Comparison of ENCODE assay signal across 20 cellular contexts in genomic region chr2:20536619-20537422, GRCh38.
DNase-seq lines count a peak whose midpoint lies in the region; ATAC-seq, FAIRE-seq and TF ChIP-seq lines count a peak whose summit lies in the region.
"Had no signal": no experiment of that assay in that cellular context is flagged by ENCODE, and none has a peak within 500 bp of the region (broad histone marks: within the 10 kb centered on the region; RNA-seq: fewer than 3 reads in every experiment).

No MANE protein-coding gene starts in this region.

- intact Hi-C loops in sciatic nerve (cut with DNase I), result no loop called here

- H3K14ac ChIP-seq in H9 (ENCODE audit: insufficient read depth, low read length), result no peak overlapping the region; the same call in 1 of the 2 replicates
- no peak overlapping the region for H3K14ac ChIP-seq in H1 (ENCODE audit: insufficient read length)

- no peak overlapping the region for H3K4me3 Mint-ChIP-seq in H9
- H3K4me3 Mint-ChIP-seq: stimulated activated naive CD8-positive, alpha-beta T cell treated with anti-CD3 and anti-CD28 coated beads, Interleukin-15, Interleukin-2, amounts not matched to agents 100 ng/mL and 50 ng/mL, for 24 hours; T-helper 2 cell treated with Interferon-gamma antibody and Interleukin-4, amounts not matched to agents 5 μg/mL and 100 μg/mL, for 36 hours had no signal

- H2BK5ac ChIP-seq in H9 (ENCODE audit: insufficient read length, low read length) (no peak overlapping the region), H1 (ENCODE audit: low read depth, low read length) (no peak overlapping the region)

- H4K5ac ChIP-seq in H9 (ENCODE audit: insufficient read length, low read depth, low read length) (no peak overlapping the region), H1 (ENCODE audit: insufficient read length, low read depth, low read length) (no peak overlapping the region)

- peaks cover 52 to 57% of the 10 kb centered on the region in 2 experiments for H3K4me1 Mint-ChIP-seq in H9

- H4K8ac ChIP-seq in H9 (replicated peaks; ENCODE audit: insufficient read length, low read depth, low read length) (no peak overlapping the region), H1 (ENCODE audit: extremely low read depth, insufficient read depth, low read length) (no peak overlapping the region)

- no peak overlapping the region for H3K4me3 ChIP-seq in H1 (ENCODE audit: extremely low read depth in 1 of 4, insufficient read depth in 2 of 4, low read depth in 3 of 4, low read length in 4 of 4)

- no peak for TF ChIP-seq RAD21 in H1 (IDR thresholded peaks at IDR 0.05 in 1 of 2, conservative IDR thresholded peaks at IDR 0.05 in 1 of 2; ENCODE audit: low read depth in 2 of 2, low read length in 2 of 2)

- no peak overlapping the region for H2BK20ac ChIP-seq in H9 (ENCODE audit: low read depth, low read length, poor library complexity, severe bottlenecking)
- H2BK20ac ChIP-seq in H1 (ENCODE audit: low read length), result no peak overlapping the region

- no peak overlapping the region for H3K4me2 ChIP-seq in H9 (ENCODE audit: insufficient read depth, insufficient read length, low read length)
- peak overlapping the region in 1 of 2 experiments; percentile 48; a peak in 2 of 4 replicates for H3K4me2 ChIP-seq in H1 (ENCODE audit: insufficient read depth in 1 of 2, low read depth in 2 of 2, low read length in 2 of 2)

- no peak for TF ChIP-seq EP300 in H1 (IDR thresholded peaks at IDR 0.05; ENCODE audit: borderline replicate concordance in 1 of 2, low read depth in 2 of 2, low read length in 2 of 2)

- H2BK15ac ChIP-seq in H9 (ENCODE audit: low read depth, low read length) (no peak overlapping the region), H1 (ENCODE audit: low read length) (no peak overlapping the region)

- H3K79me1 ChIP-seq in H9 (ENCODE audit: insufficient read depth, low read depth, low read length, poor library complexity, severe bottlenecking) (no peaks in the 10 kb centered on the region), H1 (ENCODE audit: low read depth, low read length) (no peaks in the 10 kb centered on the region)

- peaks cover 20% of the 10 kb centered on the region for H3K27me3 Mint-ChIP-seq in H9 (ENCODE audit: low read depth)
- H3K27me3 Mint-ChIP-seq: stimulated activated naive CD8-positive, alpha-beta T cell treated with anti-CD3 and anti-CD28 coated beads, Interleukin-15, Interleukin-2, amounts not matched to agents 100 ng/mL and 50 ng/mL, for 24 hours had no signal

- WGBS in H9 (ENCODE audit: extremely low coverage, insufficient read length, low lambda C conversion rate), result no CpG with 5 or more reads among the region's 15 CpGs
- WGBS in H1 (ENCODE audit: extremely low coverage in 1 of 2, insufficient coverage in 1 of 2, insufficient read length in 1 of 2, insufficient replicate concordance in 2 of 2, low coverage in 1 of 2, low lambda C conversion rate in 2 of 2, missing lambda C conversion rate in 1 of 2), 2 experiments, result 73% methylated on average over 15 of the region's 15 CpGs; no CpG with 5 or more reads in 1 of the 2 experiments

- no peak overlapping the region for H2AFZ ChIP-seq in H9 (ENCODE audit: low read length)
- H2AFZ ChIP-seq in H1 (ENCODE audit: low read length), result peak overlapping the region; percentile 7; the same call in 1 of the 2 replicates

- H3K23ac ChIP-seq in H9 (ENCODE audit: insufficient read length, low read depth, low read length) (no peak overlapping the region), H1 (ENCODE audit: insufficient read length) (no peak overlapping the region)

- H3K36me3 ChIP-seq in H1 (ENCODE audit: control insufficient read depth in 2 of 4, insufficient read depth in 4 of 4, low read length in 3 of 4), result no peaks in the 10 kb centered on the region
- H3K36me3 ChIP-seq: neutrophil had no signal

- H2BK120ac ChIP-seq in H9 (ENCODE audit: low read depth, low read length, poor library complexity, severe bottlenecking), result no peak overlapping the region
- H2BK120ac ChIP-seq in H1 (replicated peaks; ENCODE audit: low read depth, low read length), result no peak overlapping the region

- H2BK12ac ChIP-seq in H9 (ENCODE audit: insufficient read length, low read depth, low read length), result no peak overlapping the region
- peak overlapping the region; percentile 56; the same call in 1 of the 2 replicates for H2BK12ac ChIP-seq in H1 (ENCODE audit: low read depth, low read length)

- H3K18ac ChIP-seq in H9 (ENCODE audit: insufficient read length, low read depth, low read length) (no peak overlapping the region), H1 (ENCODE audit: extremely low read depth, low read length) (no peak overlapping the region; the same call in 1 of the 2 replicates)

- no peak for TF ChIP-seq POLR2A in H1 (IDR thresholded peaks at IDR 0.05; ENCODE audit: control extremely low read depth in 1 of 2, low read depth in 2 of 2, low read length in 2 of 2)

- H3K27ac ChIP-seq in H9 (ENCODE audit: insufficient read length, low read depth, low read length) (no peak overlapping the region), H1 (ENCODE audit: low read depth, low read length) (no peak overlapping the region)
- H3K27ac ChIP-seq: neutrophil had no signal

- H4K20me1 ChIP-seq in H9 (ENCODE audit: control insufficient read depth, insufficient read depth, insufficient read length) (no peaks in the 10 kb centered on the region), H1 (replicated peaks in 1 of 2; ENCODE audit: control insufficient read depth in 1 of 2, insufficient read depth in 2 of 2, low read length in 2 of 2) (no peaks in the 10 kb centered on the region)

- CTCF ChIA-PET in H1 (lab: Charles Lee; ENCODE audit: partially characterized antibody), result interaction anchor here (0.7 to 4.3 kb wide), 9 partner anchors 11 to 117 kb away, joined by 3 to 17 read pairs (median 5); partner anchors contain the start of gene RHOB

- no peak overlapping the region for H3K9ac ChIP-seq in H9 (ENCODE audit: extremely low read depth, insufficient read length, low read length)
- no peak overlapping the region; a peak in 1 of 7 replicates for H3K9ac ChIP-seq in H1 (replicated peaks in 1 of 4; ENCODE audit: extremely low read depth in 1 of 4, low read depth in 3 of 4, low read length in 3 of 4)

- H3K23me2 ChIP-seq in H9 (ENCODE audit: insufficient read length, low read depth, low read length, poor library complexity, severe bottlenecking) (no peaks in the 10 kb centered on the region), H1 (ENCODE audit: low read depth, low read length) (no peaks in the 10 kb centered on the region)

- no peaks in the 10 kb centered on the region for H3K36me3 Mint-ChIP-seq in H9 (ENCODE audit: insufficient read depth in 1 of 3, low read depth in 3 of 3)

- H4K91ac ChIP-seq in H9 (ENCODE audit: insufficient read length, low read depth, low read length) (no peak overlapping the region), H1 (replicated peaks; ENCODE audit: insufficient read length, low read length) (no peak overlapping the region)

- POLR2A ChIA-PET in H1 (lab: Charles Lee; ENCODE audit: partially characterized antibody), result interaction anchor here (0.9 to 4.0 kb wide), 3 partner anchors 48 to 89 kb away, joined by 3 to 19 read pairs (median 4); partner anchors contain the start of gene RHOB

- ATAC-seq in sciatic nerve (no peak), GM18861 (IDR thresholded peaks at IDR 0.05; ENCODE audit: unreplicated experiment) (no peak), GM19035 (IDR thresholded peaks at IDR 0.05; ENCODE audit: unreplicated experiment) (no peak)

- no peak for FAIRE-seq in H1 (lab: Jason Lieb, UNC)
- FAIRE-seq: small intestine had no signal

- no peak overlapping the region for H3T11ph ChIP-seq in H9 (ENCODE audit: low read length)

- DNase-seq in H9 (peak; percentile 44), H1 (ENCODE audit: low read depth in 1 of 2, low spot score in 2 of 2) (no peak), middle frontal gyrus (ENCODE audit: extremely low spot score, low spot score) (peak; percentile 14), superior temporal gyrus (ENCODE audit: extremely low spot score) (peak; percentile 47), sciatic nerve (ENCODE audit: low spot score) (no peak), NCI-H510A (lab: John Stamatoyannopoulos, UW) (no peak)
- DNase-seq: activated CD4-positive, CD25-positive, alpha-beta regulatory T cell treated with anti-CD3 and anti-CD28 coated beads, Interleukin-2, amount 50 U/mL, for 72 hours; activated naive CD4-positive, alpha-beta T cell treated with anti-CD3 and anti-CD28 coated beads, Interleukin-2, amount 50 U/mL, for 16 hours; AML-193; DMS 273 treated with DMSO at 0.1 percent for 48 hours; effector CD8-positive, alpha-beta T cell; mammary epithelial cell; NCI-H1694; NCI-H510A treated with DMSO at 0.1 percent for 48 hours; small intestine had no signal

- H2AK5ac ChIP-seq in H9 (ENCODE audit: insufficient read length, low read length) (no peak overlapping the region), H1 (ENCODE audit: low read depth, low read length) (no peak overlapping the region)

- TF ChIP-seq CTCF in H9 (conservative IDR thresholded peaks at IDR 0.05) (no peak), H1 (IDR thresholded peaks at IDR 0.05; ENCODE audit: control extremely low read depth in 1 of 3, insufficient read depth in 1 of 3, low read depth in 1 of 3, low read length in 3 of 3) (no peak)

- H3K79me2 ChIP-seq in H9 (ENCODE audit: insufficient read depth, low read length) (no peaks in the 10 kb centered on the region), H1 (ENCODE audit: control insufficient read depth in 1 of 2, insufficient read depth in 2 of 2, low read length in 2 of 2) (no peaks in the 10 kb centered on the region)

- no peaks in the 10 kb centered on the region for H3K9me3 ChIP-seq in H9 (ENCODE audit: control insufficient read depth, low read depth, low read length)
- H3K9me3 ChIP-seq in H1 (ENCODE audit: insufficient read depth in 2 of 2, low read depth in 1 of 2, low read length in 1 of 2), result no peaks in the 10 kb centered on the region
- H3K9me3 ChIP-seq: neutrophil had no signal

- H3K27ac Mint-ChIP-seq in H9, result peak overlapping the region in 2 of 3 experiments; percentile 44 to 61; a peak in 3 of 7 replicates
- H3K27ac Mint-ChIP-seq: stimulated activated naive CD8-positive, alpha-beta T cell treated with anti-CD3 and anti-CD28 coated beads, Interleukin-15, Interleukin-2, amounts not matched to agents 100 ng/mL and 50 ng/mL, for 24 hours; T-helper 2 cell treated with Interferon-gamma antibody and Interleukin-4, amounts not matched to agents 5 μg/mL and 100 μg/mL, for 36 hours had no signal

- H3K27me3 ChIP-seq in H9 (ENCODE audit: insufficient read depth, low read length) (no peaks in the 10 kb centered on the region), H1 (replicated peaks in 1 of 4; ENCODE audit: control insufficient read depth in 3 of 4, extremely low read depth in 1 of 4, insufficient read depth in 3 of 4, low read length in 3 of 4) (peaks cover 0 to 2% (median 0%) of the 10 kb centered on the region in 4 experiments; a peak in 2 of 7 replicates)
- H3K27me3 ChIP-seq: neutrophil had no signal

- H3K56ac ChIP-seq in H9 (ENCODE audit: insufficient read length, low read depth, low read length) (no peak overlapping the region), H1 (replicated peaks; ENCODE audit: insufficient read length, low read depth, low read length) (no peak overlapping the region)

- no peaks in the 10 kb centered on the region for H3K9me3 Mint-ChIP-seq in H9
- H3K9me3 Mint-ChIP-seq: stimulated activated naive CD8-positive, alpha-beta T cell treated with anti-CD3 and anti-CD28 coated beads, Interleukin-15, Interleukin-2, amounts not matched to agents 100 ng/mL and 50 ng/mL, for 24 hours; T-helper 2 cell treated with Interferon-gamma antibody and Interleukin-4, amounts not matched to agents 5 μg/mL and 100 μg/mL, for 36 hours had no signal

- no peak overlapping the region for H3K4ac ChIP-seq in H9 (ENCODE audit: low read depth, low read length)
- peak overlapping the region; percentile 33 for H3K4ac ChIP-seq in H1 (replicated peaks; ENCODE audit: insufficient read length, low read depth, low read length)

- H3K4me1 ChIP-seq in H9 (ENCODE audit: insufficient read depth, low read length) (peaks cover 13% of the 10 kb centered on the region; the same call in 1 of the 2 replicates), H1 (replicated peaks in 1 of 4; ENCODE audit: control insufficient read depth in 3 of 4, insufficient read depth in 4 of 4, low read length in 3 of 4) (peaks cover 9 to 26% (median 18%) of the 10 kb centered on the region in 4 experiments)

Comparison
In these comparisons a context has a peak if more than half of its experiments do, and no peak if none do; other contexts are left out.
1. DNase-seq: peak in H9 (single experiment), middle frontal gyrus (single experiment) and superior temporal gyrus (single experiment); none in H1 (0 of 2), sciatic nerve (single experiment) and NCI-H510A (single experiment).